Comparison of ENCODE assay signal across 16 cellular contexts in the genomic region with DNA sequence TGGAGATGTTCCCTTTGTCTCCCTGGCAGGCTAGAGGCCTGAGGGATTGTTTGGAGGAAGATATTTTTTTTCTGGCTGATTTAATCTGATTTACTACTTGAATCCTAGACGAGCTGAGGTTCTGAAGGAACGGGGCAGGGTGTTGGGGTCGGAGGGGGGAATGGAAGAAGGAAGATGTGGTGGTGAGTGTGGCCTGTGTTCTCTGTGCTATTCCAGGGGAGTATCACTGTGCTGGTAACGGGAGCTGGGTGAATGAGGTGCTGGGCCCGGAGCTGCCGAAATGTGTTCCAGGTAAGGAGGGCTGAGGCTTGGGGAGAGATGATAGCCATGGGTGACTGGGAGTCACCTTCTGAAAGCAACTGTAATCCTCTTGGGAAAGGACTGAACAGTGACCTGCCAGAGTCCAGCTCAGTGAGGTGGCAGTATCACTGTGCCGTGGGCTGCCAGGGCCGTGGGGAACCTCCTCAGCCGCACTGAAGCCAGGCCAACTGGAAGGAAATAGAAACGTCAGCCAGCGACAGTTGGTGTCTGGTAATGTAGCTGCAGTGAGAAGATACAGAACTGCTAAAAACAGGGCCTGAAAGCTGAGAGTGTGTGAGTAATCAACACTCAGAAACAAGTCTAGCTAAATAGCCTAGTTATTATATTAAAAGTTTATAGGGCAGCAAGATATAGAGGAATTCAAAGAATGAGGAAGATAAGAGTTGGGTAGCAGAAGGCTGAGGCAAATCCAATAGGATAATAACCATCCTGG. TPM values are rescaled to one million over a fixed set of nuclear protein-coding genes. Genes with fewer than 3 reads are reported as not detected.
DNase-seq lines count a peak whose midpoint lies in the region; ATAC-seq and TF ChIP-seq lines count a peak whose summit lies in the region.
"Had no signal": no experiment of that assay in that cellular context is flagged by ENCODE, and none has a peak within 500 bp of the region (broad histone marks: within the 10 kb centered on the region; RNA-seq: fewer than 3 reads in every experiment).

No MANE protein-coding gene starts in this region.

- DNase-seq in NCI-H226 (peak; percentile 76), coronary artery (ENCODE audit: low spot score) (peak; percentile 72), left lobe of liver (ENCODE audit: low spot score) (peak; percentile 77), left colon (no peak), globus pallidus (ENCODE audit: low spot score) (no peak)
- DNase-seq: activated CD4-positive, alpha-beta T cell treated with anti-CD3 and anti-CD28 coated beads for 48 hours; NCI-H2081; NK-92 treated with Interleukin-12 subunit alpha and Interleukin-12 subunit beta, amount 100 ng/mL, for 24 hours; stimulated activated CD4-positive, alpha-beta T cell treated with anti-CD3 and anti-CD28 coated beads, Interleukin-4, amount 100 ng/mL, for 24 hours; stimulated activated naive CD4-positive, alpha-beta T cell treated with Interleukin-2 at 50 U/mL for 16 hours had no signal

- H3K4me1 ChIP-seq in skeletal muscle satellite cell (ENCODE audit: control insufficient read depth, insufficient read depth, low read length): peaks cover 17% of the 10 kb centered on the region

- H3K27ac ChIP-seq in coronary artery: peak overlapping the region in 1 of 2 donors; percentile 55
- H3K27ac ChIP-seq: BLaER1, KMS-11, neutrophil had no signal

- no peak for TF ChIP-seq CTCF in coronary artery (IDR thresholded peaks at IDR 0.05)

- no peaks in the 10 kb centered on the region for H3K9me3 ChIP-seq in skeletal muscle satellite cell (replicated peaks; ENCODE audit: low read length)
- H3K9me3 ChIP-seq: BLaER1, neutrophil had no signal

- peak overlapping the region; percentile 34 for H3K4me2 ChIP-seq in skeletal muscle satellite cell (ENCODE audit: low read length)
- H3K4me2 ChIP-seq: BLaER1, KMS-11 had no signal

- TF ChIP-seq POLR2A in GM18505 (IDR thresholded peaks at IDR 0.05; ENCODE audit: borderline replicate concordance, extremely low read depth, insufficient read depth, insufficient read length): no peak

- H3K36me3 ChIP-seq in skeletal muscle satellite cell (ENCODE audit: insufficient read depth, low read length): no peaks in the 10 kb centered on the region
- H3K36me3 ChIP-seq: BLaER1, neutrophil had no signal

- H3K4me3 ChIP-seq in coronary artery (no peak overlapping the region), skeletal muscle satellite cell (ENCODE audit: low read length) (no peak overlapping the region)
- H3K4me3 ChIP-seq: BLaER1 had no signal

- ATAC-seq in left lobe of liver (peak; percentile 67), GM18505 (IDR thresholded peaks at IDR 0.05; ENCODE audit: unreplicated experiment) (no peak), HG03139 (IDR thresholded peaks at IDR 0.05; ENCODE audit: unreplicated experiment) (no peak), left colon (no peak)

- H3K27me3 ChIP-seq in skeletal muscle satellite cell (ENCODE audit: control insufficient read depth, insufficient read depth, low read length): no peaks in the 10 kb centered on the region
- H3K27me3 ChIP-seq: BLaER1 had no signal

- peak overlapping the region; percentile 10 for H3K9ac ChIP-seq in skeletal muscle satellite cell (ENCODE audit: low read depth, low read length)
- H3K9ac ChIP-seq: BLaER1, KMS-11 had no signal

- intact Hi-C loops in left colon (cut with DNase I, micrococcal nuclease): no loop called here

RNA-seq across cellular contexts. Expression of a gene that starts 7.9 kb away (rescaled TPM):
- total RNA-seq in left lobe of liver (1,760 TPM), left colon (100 to 1,000 TPM in 1 of 2 donors, 10 to 100 TPM in 1; 54.9 to 109 TPM)
- 40.6 and 80.8 TPM in 2 replicates for total RNA-seq in skeletal muscle satellite cell (2012; rRNA removed)

RNA-seq across cellular contexts. Expression of a gene that starts 23.8 kb away (rescaled TPM):
- total RNA-seq in left lobe of liver (1,748 TPM), left colon (100 to 1,000 TPM in 1 of 2 donors, 10 to 100 TPM in 1; 63.1 to 129 TPM)
- 17.5 and 83.7 TPM in 2 replicates for total RNA-seq in skeletal muscle satellite cell (2012; rRNA removed)

RNA-seq across cellular contexts. Expression of a gene that starts 40.6 kb away (rescaled TPM):
- total RNA-seq in left lobe of liver (243 TPM), left colon (10 to 100 TPM; 48.6 to 52.7 TPM)
- 13.8 and 17.0 TPM in 2 replicates for total RNA-seq in skeletal muscle satellite cell (2012; rRNA removed)

RNA-seq across cellular contexts. Expression of a gene that starts 50.1 kb away (rescaled TPM):
- total RNA-seq in left lobe of liver (54.3 TPM), left colon (10 to 100 TPM; 87.1 to 87.9 TPM)
- 12.0 and 17.7 TPM in 2 replicates for total RNA-seq in skeletal muscle satellite cell (2012; rRNA removed)

Comparison
In these comparisons a context has a peak if more than half of its experiments do, and no peak if none do; other contexts are left out.
1. DNase-seq: peak in NCI-H226 (single experiment), coronary artery (single experiment) and left lobe of liver (single experiment); none in left colon (0 of 2) and globus pallidus (single experiment).
2. RNA of a gene that starts 7.9 kb away (total RNA-seq): 1,760 TPM in left lobe of liver (single experiment); 54.9 to 109 TPM in left colon; every median in the first group is over 10 times any median in the second.
3. RNA of a gene that starts 23.8 kb away (total RNA-seq): 1,748 TPM in left lobe of liver (single experiment); 63.1 to 129 TPM in left colon; every median in the first group is over 10 times any median in the second.